20 cellular contexts compared by ENCODE assay signal in genomic region chr7:18513343-18513742, GRCh38.
"Had no signal": no experiment of that assay in that cellular context is flagged by ENCODE, and none has a peak within 500 bp of the region (broad histone marks: within the 10 kb centered on the region; RNA-seq: fewer than 3 reads in every experiment).

No MANE protein-coding gene starts in this region.

- H3K27me3 Mint-ChIP-seq: activated CD4-positive, alpha-beta memory T cell treated with anti-CD3 and anti-CD28 coated beads, Interleukin-2, amount 10 ng/mL, durations not matched to agents 7 days and 5 days; activated CD4-positive, alpha-beta T cell treated with anti-CD3 and anti-CD28 coated beads for 36 hours; activated naive CD8-positive, alpha-beta T cell treated with anti-CD3 and anti-CD28 coated beads, Interleukin-2, amount 50 U/mL, for 24 hours; naive thymus-derived CD8-positive, alpha-beta T cell had no signal

- H3K4me3 Mint-ChIP-seq: activated CD4-positive, alpha-beta memory T cell treated with anti-CD3 and anti-CD28 coated beads, Interleukin-2, amount 10 ng/mL, durations not matched to agents 7 days and 5 days; activated CD4-positive, alpha-beta T cell treated with anti-CD3 and anti-CD28 coated beads for 36 hours; activated naive CD8-positive, alpha-beta T cell treated with anti-CD3 and anti-CD28 coated beads, Interleukin-2, amount 50 U/mL, for 24 hours; naive thymus-derived CD8-positive, alpha-beta T cell had no signal

- H3K27ac Mint-ChIP-seq: activated CD4-positive, alpha-beta memory T cell treated with anti-CD3 and anti-CD28 coated beads, Interleukin-2, amount 10 ng/mL, durations not matched to agents 7 days and 5 days; activated CD4-positive, alpha-beta T cell treated with anti-CD3 and anti-CD28 coated beads for 36 hours; activated naive CD8-positive, alpha-beta T cell treated with anti-CD3 and anti-CD28 coated beads, Interleukin-2, amount 50 U/mL, for 24 hours; naive thymus-derived CD8-positive, alpha-beta T cell had no signal

- H3K36me3 ChIP-seq: neutrophil, right atrium auricular region, upper lobe of left lung had no signal

- H3K9me3 ChIP-seq: mucosa of descending colon, neutrophil, right atrium auricular region, upper lobe of left lung had no signal

- H3K27ac ChIP-seq: neutrophil, right atrium auricular region, skin epidermis, upper lobe of left lung had no signal

- H3K36me3 Mint-ChIP-seq: naive thymus-derived CD8-positive, alpha-beta T cell had no signal

- H3K4me3 ChIP-seq: coronary artery, lung, mucosa of descending colon, right atrium auricular region, skin epidermis, upper lobe of left lung had no signal

- DNase-seq: activated CD4-positive, alpha-beta memory T cell treated with anti-CD3 and anti-CD28 coated beads, Interleukin-2, amount 10 ng/mL, durations not matched to agents 7 days and 5 days; activated CD4-positive, alpha-beta T cell treated with anti-CD3 and anti-CD28 coated beads for 36 hours; activated CD8-positive, alpha-beta memory T cell treated with anti-CD3 and anti-CD28 coated beads, Interleukin-2, amount 50 U/mL, for 4 hours; activated naive CD8-positive, alpha-beta T cell treated with anti-CD3 and anti-CD28 coated beads, Interleukin-2, amount 50 U/mL, for 24 hours; central memory CD4-positive, alpha-beta T cell; effector CD4-positive, alpha-beta T cell; hippocampal formation; left cardiac atrium; mucosa of descending colon; naive thymus-derived CD8-positive, alpha-beta T cell; posterior cingulate gyrus; stimulated activated naive CD4-positive, alpha-beta T cell; substantia nigra; T-helper 9 cell; upper lobe of left lung had no signal

- H3K9me3 Mint-ChIP-seq: activated CD4-positive, alpha-beta memory T cell treated with anti-CD3 and anti-CD28 coated beads, Interleukin-2, amount 10 ng/mL, durations not matched to agents 7 days and 5 days; activated naive CD8-positive, alpha-beta T cell treated with anti-CD3 and anti-CD28 coated beads, Interleukin-2, amount 50 U/mL, for 24 hours; naive thymus-derived CD8-positive, alpha-beta T cell had no signal

- H3K27me3 ChIP-seq: neutrophil, right atrium auricular region, upper lobe of left lung had no signal
